Comparison of ENCODE assay signal across 1 cellular context in genomic region chr12:52164624-52165023, GRCh38.
TF ChIP-seq lines count a peak whose summit lies in the region.

No MANE protein-coding gene starts in this region.

TF ChIP-seq in H1, 55 proteins besides CTCF, POLR2A, EP300 and RAD21 (continued from another document):
- TF ChIP-seq NANOG (IDR thresholded peaks at IDR 0.05; ENCODE audit: insufficient read depth, low read depth, low read length, poor library complexity, severe bottlenecking) (no peak), PHF8 (conservative IDR thresholded peaks at IDR 0.05; ENCODE audit: low read depth, low read length) (no peak), CEBPB (IDR thresholded peaks at IDR 0.05; ENCODE audit: low read depth, low read length) (no peak), CBX5 (IDR thresholded peaks at IDR 0.05; ENCODE audit: low read depth, low read length) (no peak), SAP30 (IDR thresholded peaks at IDR 0.05; ENCODE audit: insufficient read depth, insufficient replicate concordance, low read length) (no peak), HDAC2 (IDR thresholded peaks at IDR 0.05; ENCODE audit: borderline replicate concordance in 1 of 2, low read depth in 2 of 2, low read length in 2 of 2) (no peak), GABPA (IDR thresholded peaks at IDR 0.05; ENCODE audit: borderline replicate concordance, insufficient read depth, low read length) (no peak)
